Comparison of ENCODE assay signal across 1 cellular context in genomic region chr14:50045039-50045711, GRCh38.
TF ChIP-seq lines count a peak whose summit lies in the region.

No MANE protein-coding gene starts in this region.

TF ChIP-seq in HepG2, 621 proteins besides CTCF, POLR2A, EP300 and RAD21 (continued from another document and continues in another):
- TF ChIP-seq, protein P1, sequence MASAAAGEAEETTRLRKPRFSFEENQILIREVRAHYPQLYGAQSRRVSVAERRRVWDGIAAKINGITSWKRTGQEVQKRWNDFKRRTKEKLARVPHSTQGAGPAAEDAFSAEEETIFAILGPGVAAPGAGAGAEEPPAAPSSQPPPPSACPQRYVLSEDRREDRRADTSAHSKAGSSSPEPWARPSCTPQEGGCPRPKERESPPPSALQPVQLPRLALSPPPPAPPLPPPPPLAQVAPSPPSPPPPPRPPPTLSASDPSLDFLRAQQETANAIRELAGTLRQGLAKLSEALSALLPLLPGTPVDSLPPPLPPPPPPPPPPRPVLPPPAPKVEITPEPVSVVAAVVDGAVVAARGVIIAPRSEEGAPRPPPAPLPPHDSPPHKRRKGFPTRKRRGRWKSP (CRISPR knock-in tag; IDR thresholded peaks at IDR 0.05), result peak; percentile 53; the same call in 1 of the 2 replicates
- TF ChIP-seq ZNF510 (CRISPR knock-in tag; IDR thresholded peaks at IDR 0.05; ENCODE audit: low read depth), result 0 out of 2 replicates have a peak, but pooled peaks have one; percentile 67
- peak; percentile 47; the same call in 1 of the 2 replicates for TF ChIP-seq HOXA9 (CRISPR knock-in tag; IDR thresholded peaks at IDR 0.05; ENCODE audit: borderline replicate concordance)
- no peak for TF ChIP-seq ZFP36L1 (CRISPR knock-in tag; IDR thresholded peaks at IDR 0.05)
- TF ChIP-seq, protein P2, sequence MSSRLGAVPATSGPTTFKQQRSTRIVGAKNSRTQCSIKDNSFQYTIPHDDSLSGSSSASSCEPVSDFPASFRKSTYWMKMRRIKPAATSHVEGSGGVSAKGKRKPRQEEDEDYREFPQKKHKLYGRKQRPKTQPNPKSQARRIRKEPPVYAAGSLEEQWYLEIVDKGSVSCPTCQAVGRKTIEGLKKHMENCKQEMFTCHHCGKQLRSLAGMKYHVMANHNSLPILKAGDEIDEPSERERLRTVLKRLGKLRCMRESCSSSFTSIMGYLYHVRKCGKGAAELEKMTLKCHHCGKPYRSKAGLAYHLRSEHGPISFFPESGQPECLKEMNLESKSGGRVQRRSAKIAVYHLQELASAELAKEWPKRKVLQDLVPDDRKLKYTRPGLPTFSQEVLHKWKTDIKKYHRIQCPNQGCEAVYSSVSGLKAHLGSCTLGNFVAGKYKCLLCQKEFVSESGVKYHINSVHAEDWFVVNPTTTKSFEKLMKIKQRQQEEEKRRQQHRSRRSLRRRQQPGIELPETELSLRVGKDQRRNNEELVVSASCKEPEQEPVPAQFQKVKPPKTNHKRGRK (CRISPR knock-in tag; IDR thresholded peaks at IDR 0.05), result no peak
- peak; percentile 79 for TF ChIP-seq ZNF574 (CRISPR knock-in tag; IDR thresholded peaks at IDR 0.05)
- no peak for TF ChIP-seq DMTF1 (CRISPR knock-in tag; IDR thresholded peaks at IDR 0.05)
- no peak for TF ChIP-seq NCOA1 (CRISPR knock-in tag; IDR thresholded peaks at IDR 0.05)
- peak; percentile 53 for TF ChIP-seq TEAD3 (CRISPR knock-in tag; optimal IDR thresholded peaks at IDR 0.05; ENCODE audit: borderline replicate concordance)
- peak; percentile 22; the same call in 1 of the 2 replicates for TF ChIP-seq SIX4 (CRISPR knock-in tag; IDR thresholded peaks at IDR 0.05)
- no peak for TF ChIP-seq ZNF143 (CRISPR knock-in tag; IDR thresholded peaks at IDR 0.05)
- TF ChIP-seq HOXA3 (CRISPR knock-in tag; IDR thresholded peaks at IDR 0.05), result peak; percentile 79
- TF ChIP-seq PAWR (CRISPR knock-in tag; IDR thresholded peaks at IDR 0.05; ENCODE audit: borderline replicate concordance), result no peak
- peak; percentile 70; the same call in 1 of the 2 replicates for TF ChIP-seq ARNTL (CRISPR knock-in tag; IDR thresholded peaks at IDR 0.05)
- TF ChIP-seq ZNF749 (CRISPR knock-in tag; IDR thresholded peaks at IDR 0.05; ENCODE audit: borderline replicate concordance), result no peak
- no peak for TF ChIP-seq ATRX (CRISPR knock-in tag; IDR thresholded peaks at IDR 0.05; ENCODE audit: borderline replicate concordance)
- TF ChIP-seq REL (CRISPR knock-in tag; conservative IDR thresholded peaks at IDR 0.05), result 0 out of 2 replicates have a peak, but pooled peaks have one; percentile 32
- TF ChIP-seq ETV5 (CRISPR knock-in tag; IDR thresholded peaks at IDR 0.05; ENCODE audit: borderline replicate concordance), result peak; percentile 94
- no peak for TF ChIP-seq U2AF2 (IDR thresholded peaks at IDR 0.05; ENCODE audit: low read depth, low read length)
- peak; percentile 63; the same call in 1 of the 2 replicates for TF ChIP-seq TGIF2 (CRISPR knock-in tag; IDR thresholded peaks at IDR 0.05)
- TF ChIP-seq ZNF350 (CRISPR knock-in tag; IDR thresholded peaks at IDR 0.05; ENCODE audit: borderline replicate concordance, low read depth), result peak; percentile 28; the same call in 1 of the 2 replicates
- peak; percentile 52; the same call in 1 of the 2 replicates for TF ChIP-seq ZNF280B (CRISPR knock-in tag; IDR thresholded peaks at IDR 0.05; ENCODE audit: borderline replicate concordance)
- TF ChIP-seq, protein P3, sequence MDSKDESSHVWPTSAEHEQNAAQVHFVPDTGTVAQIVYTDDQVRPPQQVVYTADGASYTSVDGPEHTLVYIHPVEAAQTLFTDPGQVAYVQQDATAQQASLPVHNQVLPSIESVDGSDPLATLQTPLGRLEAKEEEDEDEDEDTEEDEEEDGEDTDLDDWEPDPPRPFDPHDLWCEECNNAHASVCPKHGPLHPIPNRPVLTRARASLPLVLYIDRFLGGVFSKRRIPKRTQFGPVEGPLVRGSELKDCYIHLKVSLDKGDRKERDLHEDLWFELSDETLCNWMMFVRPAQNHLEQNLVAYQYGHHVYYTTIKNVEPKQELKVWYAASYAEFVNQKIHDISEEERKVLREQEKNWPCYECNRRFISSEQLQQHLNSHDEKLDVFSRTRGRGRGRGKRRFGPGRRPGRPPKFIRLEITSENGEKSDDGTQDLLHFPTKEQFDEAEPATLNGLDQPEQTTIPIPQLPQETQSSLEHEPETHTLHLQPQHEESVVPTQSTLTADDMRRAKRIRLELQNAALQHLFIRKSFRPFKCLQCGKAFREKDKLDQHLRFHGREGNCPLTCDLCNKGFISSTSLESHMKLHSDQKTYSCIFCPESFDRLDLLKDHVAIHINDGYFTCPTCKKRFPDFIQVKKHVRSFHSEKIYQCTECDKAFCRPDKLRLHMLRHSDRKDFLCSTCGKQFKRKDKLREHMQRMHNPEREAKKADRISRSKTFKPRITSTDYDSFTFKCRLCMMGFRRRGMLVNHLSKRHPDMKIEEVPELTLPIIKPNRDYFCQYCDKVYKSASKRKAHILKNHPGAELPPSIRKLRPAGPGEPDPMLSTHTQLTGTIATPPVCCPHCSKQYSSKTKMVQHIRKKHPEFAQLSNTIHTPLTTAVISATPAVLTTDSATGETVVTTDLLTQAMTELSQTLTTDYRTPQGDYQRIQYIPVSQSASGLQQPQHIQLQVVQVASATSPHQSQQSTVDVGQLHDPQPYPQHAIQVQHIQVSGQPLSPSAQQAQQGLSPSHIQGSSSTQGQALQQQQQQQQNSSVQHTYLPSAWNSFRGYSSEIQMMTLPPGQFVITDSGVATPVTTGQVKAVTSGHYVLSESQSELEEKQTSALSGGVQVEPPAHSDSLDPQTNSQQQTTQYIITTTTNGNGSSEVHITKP (CRISPR knock-in tag; IDR thresholded peaks at IDR 0.05; ENCODE audit: low read depth), result peak; percentile 89
- peak; percentile 44; the same call in 1 of the 2 replicates for TF ChIP-seq PRDM15 (CRISPR knock-in tag; IDR thresholded peaks at IDR 0.05)
- peak; percentile 78 for TF ChIP-seq ZSCAN29 (CRISPR knock-in tag; conservative IDR thresholded peaks at IDR 0.05)
- peak; percentile 77; the same call in 1 of the 2 replicates for TF ChIP-seq JUN (CRISPR knock-in tag; IDR thresholded peaks at IDR 0.05)
- peak; percentile 94 for TF ChIP-seq MYC (CRISPR knock-in tag; IDR thresholded peaks at IDR 0.05; ENCODE audit: borderline replicate concordance)
- TF ChIP-seq ZNF766 (CRISPR knock-in tag; IDR thresholded peaks at IDR 0.05; ENCODE audit: borderline replicate concordance), result peak; percentile 64; the same call in 1 of the 2 replicates
- TF ChIP-seq ELF1 (CRISPR knock-in tag; IDR thresholded peaks at IDR 0.05), result peak; percentile 69
- TF ChIP-seq, protein P4, sequence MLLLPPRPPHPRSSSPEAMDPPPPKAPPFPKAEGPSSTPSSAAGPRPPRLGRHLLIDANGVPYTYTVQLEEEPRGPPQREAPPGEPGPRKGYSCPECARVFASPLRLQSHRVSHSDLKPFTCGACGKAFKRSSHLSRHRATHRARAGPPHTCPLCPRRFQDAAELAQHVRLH (CRISPR knock-in tag; IDR thresholded peaks at IDR 0.05; ENCODE audit: borderline replicate concordance, low read depth), result peak; percentile 66; the same call in 1 of the 2 replicates
- TF ChIP-seq SALL1 (CRISPR knock-in tag; IDR thresholded peaks at IDR 0.05), result peak; percentile 93
- peak; percentile 72; the same call in 1 of the 2 replicates for TF ChIP-seq ZSCAN12 (CRISPR knock-in tag; IDR thresholded peaks at IDR 0.05)
- peak; percentile 68; the same call in 1 of the 2 replicates for TF ChIP-seq ZNF746 (CRISPR knock-in tag; IDR thresholded peaks at IDR 0.05)
- TF ChIP-seq, protein P5, sequence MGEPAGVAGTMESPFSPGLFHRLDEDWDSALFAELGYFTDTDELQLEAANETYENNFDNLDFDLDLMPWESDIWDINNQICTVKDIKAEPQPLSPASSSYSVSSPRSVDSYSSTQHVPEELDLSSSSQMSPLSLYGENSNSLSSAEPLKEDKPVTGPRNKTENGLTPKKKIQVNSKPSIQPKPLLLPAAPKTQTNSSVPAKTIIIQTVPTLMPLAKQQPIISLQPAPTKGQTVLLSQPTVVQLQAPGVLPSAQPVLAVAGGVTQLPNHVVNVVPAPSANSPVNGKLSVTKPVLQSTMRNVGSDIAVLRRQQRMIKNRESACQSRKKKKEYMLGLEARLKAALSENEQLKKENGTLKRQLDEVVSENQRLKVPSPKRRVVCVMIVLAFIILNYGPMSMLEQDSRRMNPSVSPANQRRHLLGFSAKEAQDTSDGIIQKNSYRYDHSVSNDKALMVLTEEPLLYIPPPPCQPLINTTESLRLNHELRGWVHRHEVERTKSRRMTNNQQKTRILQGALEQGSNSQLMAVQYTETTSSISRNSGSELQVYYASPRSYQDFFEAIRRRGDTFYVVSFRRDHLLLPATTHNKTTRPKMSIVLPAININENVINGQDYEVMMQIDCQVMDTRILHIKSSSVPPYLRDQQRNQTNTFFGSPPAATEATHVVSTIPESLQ (CRISPR knock-in tag; conservative IDR thresholded peaks at IDR 0.05), result 0 out of 2 replicates have a peak, but pooled peaks have one; percentile 61
